Comparison of ENCODE assay signal across 26 cellular contexts in genomic region chr15:101844916-101845315, GRCh38. TPM values are rescaled to one million over a fixed set of nuclear protein-coding genes. Genes with fewer than 3 reads are reported as not detected.
DNase-seq lines count a peak whose midpoint lies in the region; ATAC-seq, FAIRE-seq and TF ChIP-seq lines count a peak whose summit lies in the region.
"Had no signal": no experiment of that assay in that cellular context is flagged by ENCODE, and none has a peak within 500 bp of the region (broad histone marks: within the 10 kb centered on the region; RNA-seq: fewer than 3 reads in every experiment).

No MANE protein-coding gene starts in this region.

- H3K4me3 ChIP-seq in kidney (ENCODE audit: low read length in 2 of 2) = no peak overlapping the region
- H3K4me3 ChIP-seq: BLaER1 had no signal

- no peak for FAIRE-seq in kidney (lab: Jason Lieb, UNC)
- FAIRE-seq: A204.1, D721Med, G401.6, GM12891 had no signal

- TF ChIP-seq CTCF in kidney (IDR thresholded peaks at IDR 0.05; ENCODE audit: borderline replicate concordance, extremely low read depth, insufficient read depth) = no peak

- no peaks in the 10 kb centered on the region for H3K4me1 ChIP-seq in kidney (ENCODE audit: control insufficient read depth in 1 of 2, insufficient read depth in 1 of 2, low read depth in 1 of 2, low read length in 2 of 2)
- H3K4me1 ChIP-seq: BE2C, BLaER1, Caco-2 had no signal

- DNase-seq in HT1080 (ENCODE audit: low read depth) (peak; percentile 8), SK-MEL-5 (ENCODE audit: low read depth, low spot score) (peak; percentile 78), foreskin melanocyte (peak; percentile 68), kidney (no peak), activated T-cell treated with anti-CD3 and anti-CD28 coated beads for 4 hours (no peak)
- DNase-seq: 8988T; ACHN; BE2C; C1 segment of cervical spinal cord; Caco-2; Calu3; CD4-positive, alpha-beta memory T cell; CD4-positive, CD25-positive, alpha-beta regulatory T cell; CD8-positive, alpha-beta memory T cell; DMS79 treated with DMSO at 0.1 percent for 48 hours; GF-D8 had no signal

- intact Hi-C loops in kidney (cut with DNase I) = no loop called here

- in situ Hi-C loops in SK-MEL-5 (cut with HindIII; ENCODE audit: low pct_unique_long_range_greater_than_20kb, low sequenced_read_pairs) = no loop called here

- H3K36me3 ChIP-seq in kidney (ENCODE audit: control insufficient read depth in 1 of 2, insufficient read depth in 2 of 2, low read length in 2 of 2) = no peaks in the 10 kb centered on the region
- H3K36me3 ChIP-seq: BE2C, BLaER1 had no signal

- H3K27ac ChIP-seq in kidney (ENCODE audit: low read depth in 2 of 2, low read length in 2 of 2) = no peak overlapping the region
- H3K27ac ChIP-seq: BLaER1 had no signal

- ATAC-seq in GM18867 (IDR thresholded peaks at IDR 0.05; ENCODE audit: unreplicated experiment) (no peak), HG03159 (IDR thresholded peaks at IDR 0.05; ENCODE audit: unreplicated experiment) (no peak)

- H3K9me3 ChIP-seq in kidney (ENCODE audit: control insufficient read depth in 1 of 2, low read length in 2 of 2) = no peaks in the 10 kb centered on the region
- H3K9me3 ChIP-seq: BE2C, BLaER1, Caco-2 had no signal

- H3K9ac ChIP-seq in kidney (ENCODE audit: low read length in 2 of 2) = no peak overlapping the region
- H3K9ac ChIP-seq: BLaER1 had no signal

RNA-seq across cellular contexts. Expression of gene OR4F15, which starts 32.9 kb away (rescaled TPM):
- total RNA-seq in HT1080 (2014; rRNA removed; shearing (Covaris generic)) = 0.30 and 0.51 TPM in 2 replicates
- 0.03 TPM in 1 of 2 replicates, not detected in the other for polyA plus RNA-seq in HT1080 (2015; cell fraction: cytosol; rRNA removed)
- 0.18 and 0.32 TPM in 2 replicates for polyA plus RNA-seq in HT1080 (2015; cell fraction: nucleus; rRNA removed)
- 0.16 TPM in 1 of 2 replicates, not detected in the other for total RNA-seq in SK-MEL-5 (2014; rRNA removed; shearing (Covaris generic))
- not detected in 2 replicates for polyA plus RNA-seq in SK-MEL-5 (2015; cell fraction: cytosol; rRNA removed)
- polyA plus RNA-seq in SK-MEL-5 (2015; cell fraction: nucleus; rRNA removed) = 0.19 TPM in 1 of 2 replicates, not detected in the other
- 0.13 TPM for total RNA-seq in kidney
- not detected for polyA plus RNA-seq in kidney (ENCODE audit: insufficient read depth, low read depth, low replicate concordance)
- total RNA-seq: A673; Caco-2; Calu3; CD4-positive, alpha-beta memory T cell; CD4-positive, CD25-positive, alpha-beta regulatory T cell; CD8-positive, alpha-beta memory T cell had no signal
- polyA plus RNA-seq: CD14-positive monocyte; CD4-positive, alpha-beta memory T cell; CD4-positive, CD25-positive, alpha-beta regulatory T cell; CD8-positive, alpha-beta memory T cell had no signal

RNA-seq across cellular contexts. Expression of gene OR4F6, which starts 41.6 kb away (rescaled TPM):
- total RNA-seq in HT1080 (2014; rRNA removed; shearing (Covaris generic)) = 0.14 TPM in 1 of 2 replicates, not detected in the other
- not detected in 2 replicates for polyA plus RNA-seq in HT1080 (2015; cell fraction: cytosol; rRNA removed)
- not detected in 2 replicates for polyA plus RNA-seq in HT1080 (2015; cell fraction: nucleus; rRNA removed)
- total RNA-seq in SK-MEL-5 (2014; rRNA removed; shearing (Covaris generic)) = not detected in 2 replicates
- not detected in 2 replicates for polyA plus RNA-seq in SK-MEL-5 (2015; cell fraction: cytosol; rRNA removed)
- polyA plus RNA-seq in SK-MEL-5 (2015; cell fraction: nucleus; rRNA removed) = not detected in 2 replicates
- not detected for total RNA-seq in kidney
- not detected for polyA plus RNA-seq in kidney (ENCODE audit: insufficient read depth, low read depth, low replicate concordance)
- total RNA-seq: A673; Caco-2; Calu3; CD4-positive, alpha-beta memory T cell; CD4-positive, CD25-positive, alpha-beta regulatory T cell; CD8-positive, alpha-beta memory T cell had no signal
- polyA plus RNA-seq: AG04450; CD14-positive monocyte; CD4-positive, alpha-beta memory T cell; CD4-positive, CD25-positive, alpha-beta regulatory T cell; CD8-positive, alpha-beta memory T cell had no signal

Comparison
In these comparisons a context has a peak if more than half of its experiments do, and no peak if none do; other contexts are left out.
1. DNase-seq: peak in HT1080 (single experiment), SK-MEL-5 (single experiment) and foreskin melanocyte (single experiment); none in kidney (single experiment) and activated T-cell treated with anti-CD3 and anti-CD28 coated beads for 4 hours (single experiment).